13 cellular contexts compared by ENCODE assay signal in genomic region chr11:78077592-78077991, GRCh38. TPM values are rescaled to one million over a fixed set of nuclear protein-coding genes. Genes with fewer than 3 reads are reported as not detected.
DNase-seq lines count a peak whose midpoint lies in the region; ATAC-seq and TF ChIP-seq lines count a peak whose summit lies in the region.
"Not testable (repeated sequence)": the region's sequence is repeated elsewhere in the genome, so short reads cannot be mapped to it uniquely, and the experiment has no call there.
"Had no signal": no experiment of that assay in that cellular context is flagged by ENCODE, and none has a peak within 500 bp of the region (broad histone marks: within the 10 kb centered on the region; RNA-seq: fewer than 3 reads in every experiment).

No MANE protein-coding gene starts in this region.

- H3K36me3 Mint-ChIP-seq in GM23338 (ENCODE audit: low read depth); activated CD4-positive, alpha-beta memory T cell treated with anti-CD3 and anti-CD28 coated beads for 36 hours; progenitor cell of endocrine pancreas (ENCODE audit: insufficient read depth): not testable (repeated sequence)

- POLR2A ChIA-PET in activated CD4-positive, alpha-beta memory T cell treated with anti-CD3 and anti-CD28 coated beads for 36 hours (lab: Charles Lee): interaction anchor here (0.5 to 2.1 kb wide), 3 partner anchors 62 to 150 kb away, joined by 3 to 8 read pairs (median 3); partner anchors contain the start of genes ALG8, KCTD21 and USP35

- H3K4me2 ChIP-seq in GM23338 (peak overlapping the region; percentile 100; the same call in 1 of the 2 replicates), OCI-LY3 (ENCODE audit: low read length) (peak overlapping the region; percentile 76), fibroblast of lung (ENCODE audit: extremely low read depth, insufficient read depth, low read length) (peak overlapping the region; percentile 99)

- peaks cover 67% of the 10 kb centered on the region for H3K79me2 ChIP-seq in GM23338 (replicated peaks; ENCODE audit: insufficient read depth)
- peaks cover 77% of the 10 kb centered on the region for H3K79me2 ChIP-seq in OCI-LY3 (ENCODE audit: low read length)
- peaks cover 56% of the 10 kb centered on the region for H3K79me2 ChIP-seq in fibroblast of lung (ENCODE audit: control insufficient read depth, insufficient read depth, low read length)

- H4K20me1 ChIP-seq in GM23338 (replicated peaks; ENCODE audit: insufficient read depth) (peaks cover 27% of the 10 kb centered on the region), OCI-LY3 (ENCODE audit: insufficient read depth, low read length) (peaks cover 52% of the 10 kb centered on the region)
- not testable (repeated sequence) for H4K20me1 ChIP-seq in fibroblast of lung (ENCODE audit: control insufficient read depth, extremely low read depth, insufficient read depth, low read length)

- H3K4me3 Mint-ChIP-seq in GM23338: peak overlapping the region; percentile 92
- peak overlapping the region; percentile 91 for H3K4me3 Mint-ChIP-seq in activated CD4-positive, alpha-beta memory T cell treated with anti-CD3 and anti-CD28 coated beads for 36 hours
- H3K4me3 Mint-ChIP-seq in progenitor cell of endocrine pancreas (ENCODE audit: low read depth): peak overlapping the region; percentile 90

- not testable (repeated sequence) for H3K4me1 Mint-ChIP-seq in GM23338
- peaks cover 44% of the 10 kb centered on the region for H3K4me1 Mint-ChIP-seq in activated CD4-positive, alpha-beta memory T cell treated with anti-CD3 and anti-CD28 coated beads for 36 hours (ENCODE audit: low read depth)
- H3K4me1 Mint-ChIP-seq in progenitor cell of endocrine pancreas (ENCODE audit: low read depth): peaks cover 19% of the 10 kb centered on the region

- intact Hi-C loops in activated CD4-positive, alpha-beta memory T cell treated with anti-CD3 and anti-CD28 coated beads for 36 hours (cut with micrococcal nuclease): loop anchor here (5.0 kb wide), 2 partner anchors 340 to 485 kb away; partner anchors contain the start of gene GAB2
- intact Hi-C loops in ascending aorta (cut with DNase I): loop anchor here (5.0 kb wide), 1 partner anchor 345 kb away; no protein-coding TSS in a partner anchor

- not testable (repeated sequence) for H3K27me3 ChIP-seq in GM23338 (ENCODE audit: insufficient read depth); OCI-LY3 (ENCODE audit: low read depth, low read length); ascending aorta; fibroblast of lung (ENCODE audit: control insufficient read depth, insufficient read depth, low read length); mucosa of rectum (ENCODE audit: control insufficient read depth in 2 of 2, insufficient read depth in 2 of 2, low read length in 2 of 2)

- not testable (repeated sequence) for ATAC-seq in GM23338

- H3K4me1 ChIP-seq in GM23338 (ENCODE audit: insufficient read depth); fibroblast of lung (ENCODE audit: control insufficient read depth, extremely low read depth, insufficient read depth, low read length): not testable (repeated sequence)
- H3K4me1 ChIP-seq in OCI-LY3 (ENCODE audit: low read length) (peaks cover 37% of the 10 kb centered on the region), ascending aorta (peaks cover 10 to 28% of the 10 kb centered on the region in 2 donors), mucosa of rectum (ENCODE audit: control insufficient read depth in 2 of 2, insufficient read depth in 2 of 2, low read length in 2 of 2) (peaks cover 13 to 14% of the 10 kb centered on the region in 2 donors)

- not testable (repeated sequence) for H3K9me3 Mint-ChIP-seq in GM23338; activated CD4-positive, alpha-beta memory T cell treated with anti-CD3 and anti-CD28 coated beads for 36 hours; progenitor cell of endocrine pancreas (ENCODE audit: low read depth)

- H3K27ac Mint-ChIP-seq in GM23338; activated CD4-positive, alpha-beta memory T cell treated with anti-CD3 and anti-CD28 coated beads for 36 hours; progenitor cell of endocrine pancreas: not testable (repeated sequence)

- not testable (repeated sequence) for H3K9me2 ChIP-seq in GM23338 (ENCODE audit: insufficient read depth)

- H3K27me3 Mint-ChIP-seq in GM23338 (ENCODE audit: insufficient read depth, low read depth, poor library complexity); activated CD4-positive, alpha-beta memory T cell treated with anti-CD3 and anti-CD28 coated beads for 36 hours; progenitor cell of endocrine pancreas: not testable (repeated sequence)

- CTCF ChIA-PET in activated CD4-positive, alpha-beta memory T cell treated with anti-CD3 and anti-CD28 coated beads for 36 hours (lab: Charles Lee): interaction anchor here (1.1 to 1.4 kb wide), 2 partner anchors 9 to 34 kb away, joined by 3 to 6 read pairs; no protein-coding TSS in a partner anchor

- not testable (repeated sequence) for H3K9ac ChIP-seq in OCI-LY3 (ENCODE audit: low read length); fibroblast of lung (ENCODE audit: insufficient read depth, low read length); mucosa of rectum (ENCODE audit: low read depth in 1 of 2, low read length in 2 of 2)

- H3K27ac ChIP-seq in GM23338 (ENCODE audit: low read depth); OCI-LY3 (ENCODE audit: low read length); ascending aorta; fibroblast of lung (ENCODE audit: insufficient read depth, low read length); mucosa of rectum (ENCODE audit: low read depth in 2 of 2, low read length in 2 of 2): not testable (repeated sequence)

- not testable (repeated sequence) for H3K36me3 ChIP-seq in GM23338 (ENCODE audit: insufficient read depth); ascending aorta; fibroblast of lung (ENCODE audit: control insufficient read depth, insufficient read depth, low read length); mucosa of rectum (ENCODE audit: control insufficient read depth in 2 of 2, insufficient read depth in 2 of 2, low read length in 2 of 2)
- H3K36me3 ChIP-seq in OCI-LY3 (replicated peaks; ENCODE audit: low read depth, low read length): peaks cover 16% of the 10 kb centered on the region

- TF ChIP-seq CTCF in GM23338 (conservative IDR thresholded peaks at IDR 0.05; ENCODE audit: low read depth in 2 of 2); OCI-LY3 (IDR thresholded peaks at IDR 0.05; ENCODE audit: low read depth, low read length); ascending aorta (IDR thresholded peaks at IDR 0.05); fibroblast of lung (conservative IDR thresholded peaks at IDR 0.05 in 1 of 2, IDR thresholded peaks at IDR 0.05 in 1 of 2; ENCODE audit: low read depth in 1 of 2, low read length in 2 of 2); progenitor cell of endocrine pancreas (IDR thresholded peaks at IDR 0.05; ENCODE audit: unreplicated experiment): not testable (repeated sequence)

- peak overlapping the region; percentile 92; the same call in 1 of the 2 replicates for H3K4me3 ChIP-seq in GM23338
- H3K4me3 ChIP-seq in OCI-LY3 (ENCODE audit: low read length): 0 out of 2 replicates have a peak overlapping the region, but pooled peaks have one; percentile 91
- H3K4me3 ChIP-seq in ascending aorta: peak overlapping the region; percentile 85 to 86
- H3K4me3 ChIP-seq in fibroblast of lung (replicated peaks in 1 of 4; ENCODE audit: control extremely low read depth in 1 of 4, insufficient read depth in 1 of 4, low read depth in 3 of 4, low read length in 4 of 4): peak overlapping the region in 2 of 4 experiments; percentile 89 to 99
- H3K4me3 ChIP-seq in mucosa of rectum (ENCODE audit: low read length in 2 of 2): peak overlapping the region; percentile 27 to 94

- not testable (repeated sequence) for H3F3A ChIP-seq in GM23338 (replicated peaks; ENCODE audit: low read depth)

- not testable (repeated sequence) for H2AFZ ChIP-seq in GM23338; OCI-LY3 (ENCODE audit: low read depth, low read length); fibroblast of lung (ENCODE audit: low read length)

- H3K9me3 ChIP-seq in OCI-LY3 (ENCODE audit: insufficient read depth, low read length); ascending aorta; fibroblast of lung (ENCODE audit: control insufficient read depth, insufficient read depth, low read depth, low read length); mucosa of rectum (ENCODE audit: control insufficient read depth in 2 of 2, low read length in 2 of 2): not testable (repeated sequence)

- DNase-seq in GM23338 (ENCODE audit: low spot score); activated CD4-positive, alpha-beta memory T cell treated with anti-CD3 and anti-CD28 coated beads for 36 hours; ascending aorta (ENCODE audit: low spot score in 2 of 2); fibroblast of lung (ENCODE audit: low read depth in 2 of 2); progenitor cell of endocrine pancreas (ENCODE audit: low spot score, unreplicated experiment): not testable (repeated sequence)

RNA-seq across cellular contexts. Expression of gene NDUFC2, which starts 2.1 kb away (rescaled TPM):
- 122 and 174 TPM in 2 replicates for total RNA-seq in GM23338 (2014; rRNA removed; shearing (Covaris generic))
- polyA plus RNA-seq in GM23338 (2016; fragmentation: Nextera tagmentation; extraction: Ambion mirVana): 711 and 755 TPM in 2 replicates
- total RNA-seq in activated CD4-positive, alpha-beta memory T cell treated with anti-CD3 and anti-CD28 coated beads for 36 hours: 100 to 1,000 TPM; 209 to 230 TPM
- 112 TPM for total RNA-seq in ascending aorta
- total RNA-seq in fibroblast of lung: 60.9 and 101 TPM in 2 replicates
- 93.9 and 113 TPM in 2 replicates for polyA plus RNA-seq in fibroblast of lung
- polyA plus RNA-seq in fibroblast of lung (2012): 446 and 520 TPM in 2 replicates
- polyA minus RNA-seq in fibroblast of lung (ENCODE audit: low replicate concordance): 29.3 and 35.9 TPM in 2 replicates
- total RNA-seq in progenitor cell of endocrine pancreas: 177 TPM in 2 replicates

RNA-seq across cellular contexts. Expression of gene THRSP, which starts 13.9 kb away (rescaled TPM):
- total RNA-seq in GM23338 (2014; rRNA removed; shearing (Covaris generic)): not detected in 2 replicates
- polyA plus RNA-seq in GM23338 (2016; fragmentation: Nextera tagmentation; extraction: Ambion mirVana): not detected in 2 replicates
- total RNA-seq in activated CD4-positive, alpha-beta memory T cell treated with anti-CD3 and anti-CD28 coated beads for 36 hours: not detected
- total RNA-seq in ascending aorta: not detected
- total RNA-seq in fibroblast of lung: under 0.01 TPM in 1 of 2 replicates, not detected in the other
- polyA plus RNA-seq in fibroblast of lung: 0.19 TPM in 1 of 2 replicates, not detected in the other
- polyA plus RNA-seq in fibroblast of lung (2012): 0.10 TPM in 1 of 2 replicates, not detected in the other
- polyA minus RNA-seq in fibroblast of lung (ENCODE audit: low replicate concordance): not detected in 2 replicates
- not detected in 2 replicates for total RNA-seq in progenitor cell of endocrine pancreas
- total RNA-seq: activated naive CD4-positive, alpha-beta T cell treated with anti-CD3 and anti-CD28 coated beads, Interleukin-2, amount 50 U/mL, for 72 hours; Daoy; foreskin keratinocyte; left lung; M059J had no signal
- polyA plus RNA-seq: CD14-positive monocyte, foreskin keratinocyte had no signal

RNA-seq across cellular contexts. Expression of gene KCTD14, which starts 54.5 kb away (rescaled TPM):
- total RNA-seq in GM23338 (2014; rRNA removed; shearing (Covaris generic)): 14.2 and 19.1 TPM in 2 replicates
- polyA plus RNA-seq in GM23338 (2016; fragmentation: Nextera tagmentation; extraction: Ambion mirVana) (5.9 and 8.4 TPM in 2 replicates), fibroblast of lung (2.5 and 3.2 TPM in 2 replicates)
- under 1 TPM in 1 of 2 experiments, not detected in 1; 0.17 TPM for total RNA-seq in activated CD4-positive, alpha-beta memory T cell treated with anti-CD3 and anti-CD28 coated beads for 36 hours
- total RNA-seq in ascending aorta (0.96 TPM), fibroblast of lung (0.33 and 0.77 TPM in 2 replicates), progenitor cell of endocrine pancreas (5.4 and 8.9 TPM in 2 replicates)
- polyA plus RNA-seq in fibroblast of lung (2012): 1.2 and 1.9 TPM in 2 replicates
- polyA minus RNA-seq in fibroblast of lung (ENCODE audit: low replicate concordance): 2.2 and 5.9 TPM in 2 replicates
